ENCODE assay signal across 9 cellular contexts in the genomic region with DNA sequence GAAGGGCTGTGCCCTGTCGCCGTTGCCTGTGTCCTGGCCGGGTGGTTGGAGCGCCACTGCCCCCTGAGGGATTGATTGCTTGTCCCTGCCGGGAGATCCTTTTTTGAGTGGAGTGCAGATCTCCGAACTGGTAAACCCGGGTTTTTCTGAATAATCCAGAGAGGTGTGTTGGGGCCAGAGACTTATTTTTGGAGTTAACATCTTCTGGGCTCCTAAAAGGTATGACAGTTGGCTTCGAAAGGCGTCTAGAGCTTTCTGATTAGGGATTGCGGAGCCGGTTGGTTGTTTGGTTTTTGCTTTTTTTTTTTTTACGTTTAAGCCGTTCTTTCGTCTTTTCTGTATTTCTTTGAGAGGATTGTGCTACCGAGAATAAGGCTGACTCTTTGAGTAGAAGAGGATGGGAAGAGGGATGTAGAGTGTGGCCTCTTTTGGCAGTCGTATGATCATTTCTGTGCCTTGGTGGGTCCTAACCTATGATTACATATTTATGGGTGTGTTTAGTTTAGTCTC. TPM values are rescaled to one million over a fixed set of nuclear protein-coding genes. Genes with fewer than 3 reads are reported as not detected.
A peak's percentile ranks its signal among the peaks of the same experiment; 100 is the strongest.
DNase-seq lines count a peak whose midpoint lies in the region; ATAC-seq and TF ChIP-seq lines count a peak whose summit lies in the region.
"Had no signal": no experiment of that assay in that cellular context is flagged by ENCODE, and none has a peak within 500 bp of the region (broad histone marks: within the 10 kb centered on the region; RNA-seq: fewer than 3 reads in every experiment).

No MANE protein-coding gene starts in this region.

- 0% methylated on average over 13 of the region's 16 CpGs for WGBS in esophagus muscularis mucosa

- no TSS peak for BruUV-seq in Calu3 (replicated peaks; lab: Mats Ljungman, UMichigan)

- no peak overlapping the region for H3K27ac Mint-ChIP-seq in Calu3 (ENCODE audit: unreplicated experiment)
- H3K27ac Mint-ChIP-seq: activated B cell treated with CpG ODN at 0.5 μM for 24 hours had no signal

- no peaks in the 10 kb centered on the region for H3K36me3 Mint-ChIP-seq in Calu3 (ENCODE audit: insufficient read depth, unreplicated experiment)

- intact Hi-C loops in esophagus muscularis mucosa (cut with DNase I) (loop anchor here (5.0 kb wide), 2 partner anchors 95 to 155 kb away; partner anchors contain the start of genes COL9A2 and ZMPSTE24), Calu3 (cut with micrococcal nuclease; ENCODE audit: unreplicated experiment) (no loop called here)

- H3K4me1 ChIP-seq in esophagus muscularis mucosa: peaks cover 35 to 47% (median 45%) of the 10 kb centered on the region in 4 donors

- H3K27me3 ChIP-seq in esophagus muscularis mucosa: no peaks in the 10 kb centered on the region

- no peak overlapping the region for H3K4me3 Mint-ChIP-seq in Calu3 (ENCODE audit: low read depth, unreplicated experiment)
- H3K4me3 Mint-ChIP-seq: activated B cell treated with CpG ODN at 0.5 μM for 24 hours had no signal

- H3K36me3 ChIP-seq in esophagus muscularis mucosa: no peaks in the 10 kb centered on the region

- CTCF ChIA-PET in Calu3 (lab: Charles Lee): interaction anchor here (0.6 to 1.5 kb wide), 4 partner anchors 21 to 137 kb away, joined by 3 to 6 read pairs (median 5); no protein-coding TSS in a partner anchor

- no peaks in the 10 kb centered on the region for H3K9me3 Mint-ChIP-seq in Calu3 (ENCODE audit: low read depth, unreplicated experiment)
- H3K9me3 Mint-ChIP-seq: activated B cell treated with CpG ODN at 0.5 μM for 24 hours had no signal

- peak; percentile 20 for ATAC-seq in GM21381 (IDR thresholded peaks at IDR 0.05; ENCODE audit: unreplicated experiment)

- H3K27me3 Mint-ChIP-seq in Calu3 (ENCODE audit: unreplicated experiment): no peaks in the 10 kb centered on the region
- H3K27me3 Mint-ChIP-seq: activated B cell treated with CpG ODN at 0.5 μM for 24 hours had no signal

- no peak for TF ChIP-seq POLR2A in NB4 (IDR thresholded peaks at IDR 0.05; ENCODE audit: extremely low read depth, insufficient read length)
- TF ChIP-seq POLR2A in esophagus muscularis mucosa (IDR thresholded peaks at IDR 0.05; ENCODE audit: low read depth): no peak

- TF ChIP-seq CTCF in NB4 (IDR thresholded peaks at IDR 0.05; ENCODE audit: low read depth, low read length) (peak; percentile 1), esophagus muscularis mucosa (IDR thresholded peaks at IDR 0.05) (no peak), retinal pigment epithelial cell (conservative IDR thresholded peaks at IDR 0.05; ENCODE audit: low read depth, low read length) (peak; percentile 11), Calu3 (IDR thresholded peaks at IDR 0.05; ENCODE audit: unreplicated experiment) (no peak)

- no peaks in the 10 kb centered on the region for H3K9me3 ChIP-seq in esophagus muscularis mucosa

- DNase-seq in NB4 (ENCODE audit: low read depth): no peak
- DNase-seq in esophagus muscularis mucosa (ENCODE audit: extremely low spot score): no peak
- DNase-seq in retinal pigment epithelial cell (ENCODE audit: low read depth): no peak
- no peak for DNase-seq in kidney glomerular epithelial cell (lab: John Stamatoyannopoulos, UW)
- DNase-seq in NCI-H146 treated with DMSO at 0.1 percent for 48 hours (lab: John Stamatoyannopoulos, UW; ENCODE audit: unreplicated experiment): no peak
- DNase-seq in KG1 (lab: John Stamatoyannopoulos, UW): no peak
- no peak for DNase-seq in Calu3

- H3K4me3 ChIP-seq in NB4 (ENCODE audit: low read depth, low read length): peak overlapping the region; percentile 98
- peak overlapping the region; percentile 73 to 92 (median 86) for H3K4me3 ChIP-seq in esophagus muscularis mucosa
- peak overlapping the region; percentile 88 for H3K4me3 ChIP-seq in retinal pigment epithelial cell (ENCODE audit: low read length)

- TF ChIP-seq EP300 in esophagus muscularis mucosa (IDR thresholded peaks at IDR 0.05): no peak

- H3K27ac ChIP-seq in esophagus muscularis mucosa (replicated peaks in 1 of 4): peak overlapping the region; percentile 93 to 98 (median 96)

- H3K4me1 Mint-ChIP-seq in Calu3 (ENCODE audit: low read depth, unreplicated experiment): no peaks in the 10 kb centered on the region

RNA-seq across cellular contexts. Expression of gene RLF, which starts 0.8 kb away (rescaled TPM):
- 10 to 100 TPM; 15.1 to 23.7 (median 21.2) TPM for total RNA-seq in esophagus muscularis mucosa
- total RNA-seq in Calu3 (2022): 11.7 and 12.9 TPM in 2 replicates

Comparison
In these comparisons a context has a peak if more than half of its experiments do, and no peak if none do; other contexts are left out.
1. CTCF ChIP-seq: peak in NB4 (single experiment) and retinal pigment epithelial cell (single experiment); none in esophagus muscularis mucosa (0 of 3) and Calu3 (single experiment).
2. Peak in every context shown above with its lines, with median percentiles within 50 percentile points of each other: H3K4me3 ChIP-seq.